ENCODE assay signal across 16 cellular contexts in genomic region chr7:129947001-129947400, GRCh38. TPM values are rescaled to one million over a fixed set of nuclear protein-coding genes. Genes with fewer than 3 reads are reported as not detected.
DNase-seq lines count a peak whose midpoint lies in the region; ATAC-seq and TF ChIP-seq lines count a peak whose summit lies in the region.
"Had no signal": no experiment of that assay in that cellular context is flagged by ENCODE, and none has a peak within 500 bp of the region (broad histone marks: within the 10 kb centered on the region; RNA-seq: fewer than 3 reads in every experiment).

No MANE protein-coding gene starts in this region.

- H4K20me1 ChIP-seq in SK-N-SH (ENCODE audit: insufficient read depth) = peaks cover 66% of the 10 kb centered on the region

- peaks cover 18% of the 10 kb centered on the region for H3K36me3 Mint-ChIP-seq in mesothelial cell of epicardium

- H3K4me3 Mint-ChIP-seq in mesothelial cell of epicardium = no peak overlapping the region
- H3K4me3 Mint-ChIP-seq: activated naive CD8-positive, alpha-beta T cell had no signal

- no peak for TF ChIP-seq EP300 in SK-N-SH (IDR thresholded peaks at IDR 0.05; ENCODE audit: borderline replicate concordance in 1 of 2, low read depth in 1 of 2, low read length in 1 of 2)

- H3K36me3 ChIP-seq in SK-N-SH (replicated peaks in 1 of 2; ENCODE audit: control insufficient read depth in 1 of 2, insufficient read depth in 2 of 2, low read length in 1 of 2) (peaks cover 3 to 45% of the 10 kb centered on the region in 2 experiments), brain microvascular endothelial cell (replicated peaks) (no peaks in the 10 kb centered on the region), thyroid gland (no peaks in the 10 kb centered on the region)
- H3K36me3 ChIP-seq: colonic mucosa had no signal

- no peaks in the 10 kb centered on the region for H3K9me2 ChIP-seq in SK-N-SH

- peak overlapping the region; percentile 83; the same call in 1 of the 2 replicates for H3K4me2 ChIP-seq in SK-N-SH

- peaks cover 32% of the 10 kb centered on the region for H3F3A ChIP-seq in SK-N-SH (replicated peaks; ENCODE audit: insufficient read depth)

- ATAC-seq in SK-N-SH treated with all-trans-retinoic acid at 6 μM for 48 hours = no peak

- H3K27me3 ChIP-seq in SK-N-SH (ENCODE audit: insufficient read depth) = no peaks in the 10 kb centered on the region
- no peaks in the 10 kb centered on the region for H3K27me3 ChIP-seq in brain microvascular endothelial cell (replicated peaks)
- H3K27me3 ChIP-seq in thyroid gland = no peaks in the 10 kb centered on the region
- H3K27me3 ChIP-seq: colonic mucosa, right atrium auricular region had no signal

- no peak overlapping the region for H2AFZ ChIP-seq in SK-N-SH (ENCODE audit: low read depth)

- no peaks in the 10 kb centered on the region for H3K9me3 ChIP-seq in SK-N-SH
- H3K9me3 ChIP-seq in thyroid gland = no peaks in the 10 kb centered on the region
- H3K9me3 ChIP-seq: colonic mucosa, right atrium auricular region had no signal

- H3K27me3 Mint-ChIP-seq in mesothelial cell of epicardium (ENCODE audit: low read depth) = no peaks in the 10 kb centered on the region
- H3K27me3 Mint-ChIP-seq: activated naive CD8-positive, alpha-beta T cell had no signal

- no peak for TF ChIP-seq RAD21 in SK-N-SH (IDR thresholded peaks at IDR 0.05; ENCODE audit: low read length)

- H3K27ac Mint-ChIP-seq in mesothelial cell of epicardium = peak overlapping the region; percentile 80

- no peak overlapping the region for H3K9ac ChIP-seq in SK-N-SH

- H3K4me1 Mint-ChIP-seq in mesothelial cell of epicardium = peaks cover 14% of the 10 kb centered on the region

- H3K27ac ChIP-seq in SK-N-SH (ENCODE audit: low read depth in 2 of 2, low read length in 1 of 2) (no peak overlapping the region), brain microvascular endothelial cell (peak overlapping the region; percentile 78), thyroid gland (peak overlapping the region; percentile 98)
- H3K27ac ChIP-seq: colonic mucosa had no signal

- POLR2A ChIA-PET in SK-N-SH (lab: Yijun Ruan, JAX) = no interaction called here

- TF ChIP-seq POLR2A in thyroid gland (IDR thresholded peaks at IDR 0.05) (no peak), lower leg skin (IDR thresholded peaks at IDR 0.05) (no peak)

- H3K79me2 ChIP-seq in SK-N-SH (ENCODE audit: insufficient read depth) = peaks cover 100% of the 10 kb centered on the region

- H3K4me3 ChIP-seq in SK-N-SH (ENCODE audit: low read depth in 2 of 2, low read length in 1 of 2) (no peak overlapping the region), brain microvascular endothelial cell (ENCODE audit: low read depth, low read length) (no peak overlapping the region), thyroid gland (replicated peaks in 1 of 3) (no peak overlapping the region), lower leg skin (ENCODE audit: low read depth, poor library complexity, severe bottlenecking) (no peak overlapping the region)
- H3K4me3 ChIP-seq: colonic mucosa, right atrium auricular region had no signal

- CTCF ChIA-PET in SK-N-SH (lab: Yijun Ruan, JAX) = interaction anchor here (5.8 kb wide), 1 partner anchor 122 kb away, joined by 35 read pairs; no protein-coding TSS in a partner anchor

- WGBS in SK-N-SH (ENCODE audit: low lambda C conversion rate) = 90% methylated on average over 3 of the region's 3 CpGs
- WGBS in thyroid gland, 2 donors = 74 to 89% methylated on average over 3 of the region's 3 CpGs
- WGBS in lower leg skin, 2 donors = 71 to 75% methylated on average over 3 of the region's 3 CpGs

- in situ Hi-C loops in brain microvascular endothelial cell (cut with HindIII; ENCODE audit: low pct_ligation_motif_present, low sequenced_read_pairs) = no loop called here

- DNase-seq in SK-N-SH (no peak), brain microvascular endothelial cell (no peak), mesothelial cell of epicardium (ENCODE audit: low spot score in 2 of 2, unreplicated experiment in 2 of 2) (no peak), thyroid gland (no peak), lower leg skin (ENCODE audit: low spot score in 2 of 2) (no peak), NCI-H524 (lab: John Stamatoyannopoulos, UW) (no peak), HuH-7.5 (ENCODE audit: low spot score) (no peak)
- DNase-seq: 8988T, colonic mucosa, islet precursor cell, Karpas-422, NCI-H2081, SHP77 treated with DMSO at 0.1 percent for 48 hours had no signal

- TF ChIP-seq CTCF in SK-N-SH (IDR thresholded peaks at IDR 0.05) = no peak
- TF ChIP-seq CTCF in brain microvascular endothelial cell (IDR thresholded peaks at IDR 0.05; ENCODE audit: low read depth, low read length, missing control alignments) = no peak
- TF ChIP-seq CTCF in mesothelial cell of epicardium (IDR thresholded peaks at IDR 0.05; ENCODE audit: unreplicated experiment) = no peak
- no peak for TF ChIP-seq CTCF in thyroid gland (IDR thresholded peaks at IDR 0.05)
- no peak for TF ChIP-seq CTCF in lower leg skin (IDR thresholded peaks at IDR 0.05)

- intact Hi-C loops in thyroid gland (cut with DNase I) (no loop called here), lower leg skin (cut with DNase I; ENCODE audit: low total_unique reads) (no loop called here)

- peaks cover 9% of the 10 kb centered on the region for H3K9me3 Mint-ChIP-seq in mesothelial cell of epicardium

- H3K4me1 ChIP-seq in SK-N-SH (ENCODE audit: control insufficient read depth in 1 of 2, insufficient read depth in 2 of 2, low read depth in 1 of 2, low read length in 1 of 2) (peaks cover 12 to 20% of the 10 kb centered on the region in 2 experiments), thyroid gland (peaks cover 27 to 44% of the 10 kb centered on the region in 2 donors)
- H3K4me1 ChIP-seq: colonic mucosa had no signal

TF ChIP-seq in SK-N-SH, 30 proteins besides CTCF, POLR2A, EP300 and RAD21 (continues in another document):
- TF ChIP-seq SMC3 (IDR thresholded peaks at IDR 0.05; ENCODE audit: low read depth, low read length) (no peak), GATA2 (CRISPR knock-in tag; IDR thresholded peaks at IDR 0.05) (no peak), USF1 (IDR thresholded peaks at IDR 0.05; ENCODE audit: borderline replicate concordance, low read depth) (no peak), MEF2A (IDR thresholded peaks at IDR 0.05; ENCODE audit: borderline replicate concordance, low read depth) (no peak), RFX5 (IDR thresholded peaks at IDR 0.05; ENCODE audit: low read length) (no peak), TEAD4 (IDR thresholded peaks at IDR 0.05; ENCODE audit: borderline replicate concordance, insufficient read depth) (no peak), MXI1 (IDR thresholded peaks at IDR 0.05; ENCODE audit: low read depth, low read length) (no peak), RXRA (IDR thresholded peaks at IDR 0.05; ENCODE audit: borderline replicate concordance, low read depth) (no peak)
- TF ChIP-seq, protein P1, sequence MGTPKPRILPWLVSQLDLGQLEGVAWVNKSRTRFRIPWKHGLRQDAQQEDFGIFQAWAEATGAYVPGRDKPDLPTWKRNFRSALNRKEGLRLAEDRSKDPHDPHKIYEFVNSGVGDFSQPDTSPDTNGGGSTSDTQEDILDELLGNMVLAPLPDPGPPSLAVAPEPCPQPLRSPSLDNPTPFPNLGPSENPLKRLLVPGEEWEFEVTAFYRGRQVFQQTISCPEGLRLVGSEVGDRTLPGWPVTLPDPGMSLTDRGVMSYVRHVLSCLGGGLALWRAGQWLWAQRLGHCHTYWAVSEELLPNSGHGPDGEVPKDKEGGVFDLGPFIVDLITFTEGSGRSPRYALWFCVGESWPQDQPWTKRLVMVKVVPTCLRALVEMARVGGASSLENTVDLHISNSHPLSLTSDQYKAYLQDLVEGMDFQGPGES (IDR thresholded peaks at IDR 0.05; ENCODE audit: low read depth, low read length) = no peak

TF ChIP-seq in SK-N-SH treated with all-trans-retinoic acid at 6 μM for 48 hours, 23 proteins besides CTCF, POLR2A, EP300 and RAD21 (continues in another document):
- no peak for TF ChIP-seq CSRNP3 (CRISPR knock-in tag; IDR thresholded peaks at IDR 0.05)
- TF ChIP-seq, protein P2, sequence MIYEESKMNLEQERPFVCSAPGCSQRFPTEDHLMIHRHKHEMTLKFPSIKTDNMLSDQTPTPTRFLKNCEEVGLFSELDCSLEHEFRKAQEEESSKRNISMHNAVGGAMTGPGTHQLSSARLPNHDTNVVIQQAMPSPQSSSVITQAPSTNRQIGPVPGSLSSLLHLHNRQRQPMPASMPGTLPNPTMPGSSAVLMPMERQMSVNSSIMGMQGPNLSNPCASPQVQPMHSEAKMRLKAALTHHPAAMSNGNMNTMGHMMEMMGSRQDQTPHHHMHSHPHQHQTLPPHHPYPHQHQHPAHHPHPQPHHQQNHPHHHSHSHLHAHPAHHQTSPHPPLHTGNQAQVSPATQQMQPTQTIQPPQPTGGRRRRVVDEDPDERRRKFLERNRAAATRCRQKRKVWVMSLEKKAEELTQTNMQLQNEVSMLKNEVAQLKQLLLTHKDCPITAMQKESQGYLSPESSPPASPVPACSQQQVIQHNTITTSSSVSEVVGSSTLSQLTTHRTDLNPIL (CRISPR knock-in tag; IDR thresholded peaks at IDR 0.05; ENCODE audit: low read depth) = no peak
- no peak for TF ChIP-seq ZC3H10 (CRISPR knock-in tag; IDR thresholded peaks at IDR 0.05)
- TF ChIP-seq SNAI2 (CRISPR knock-in tag; IDR thresholded peaks at IDR 0.05) = no peak

RNA-seq across cellular contexts. Expression of gene UBE2H, which starts 5.8 kb away (rescaled TPM):
- polyA plus RNA-seq in SK-N-SH (2012; rRNA removed) = 129 and 162 TPM in 2 replicates
- polyA plus RNA-seq in SK-N-SH (2012; cell fraction: cytosol; rRNA removed) = 170 and 186 TPM in 2 replicates
- 118 and 177 TPM in 2 replicates for polyA plus RNA-seq in SK-N-SH (2012; cell fraction: nucleus; rRNA removed)
- total RNA-seq in mesothelial cell of epicardium (95.9 to 104 TPM (median 99.1 TPM) in 3 replicates), thyroid gland (100 to 1,000 TPM in 3 of 4 donors, 10 to 100 TPM in 1; 97.7 to 156 (median 122) TPM), lower leg skin (100 to 1,000 TPM in 2 of 4 donors, 10 to 100 TPM in 2; 63.2 to 154 (median 101) TPM)

Comparison
In these comparisons a context has a peak if more than half of its experiments do, and no peak if none do; other contexts are left out.
1. H3K27ac ChIP-seq: peak in brain microvascular endothelial cell (single experiment) and thyroid gland (3 of 3); none in SK-N-SH (0 of 2).